Comparison of ENCODE assay signal across 17 cellular contexts in the genomic region with DNA sequence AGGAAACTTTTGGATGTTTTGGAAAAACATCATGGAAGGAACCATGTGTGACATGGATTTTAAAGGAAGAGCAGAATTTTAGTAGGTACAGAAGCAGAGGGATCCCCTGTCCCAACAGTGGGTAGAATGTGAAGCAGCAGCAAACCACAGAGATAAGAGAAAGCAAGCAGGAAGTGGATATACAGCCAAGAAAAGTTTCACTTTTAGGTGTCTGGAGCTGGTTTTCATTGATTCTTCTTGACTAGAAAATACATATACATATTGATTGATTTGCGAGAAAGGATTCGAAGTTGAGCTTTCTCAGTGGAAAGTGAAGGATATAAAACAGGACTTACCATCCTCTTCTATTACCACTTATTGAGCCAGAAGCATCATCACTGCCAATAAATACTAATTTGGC.
DNase-seq lines count a peak whose midpoint lies in the region; ATAC-seq and TF ChIP-seq lines count a peak whose summit lies in the region.
"Had no signal": no experiment of that assay in that cellular context is flagged by ENCODE, and none has a peak within 500 bp of the region (broad histone marks: within the 10 kb centered on the region; RNA-seq: fewer than 3 reads in every experiment).

No MANE protein-coding gene starts in this region.

- H3K4me1 Mint-ChIP-seq in mesothelial cell of epicardium (peaks cover 47% of the 10 kb centered on the region), endodermal cell (peaks cover 29% of the 10 kb centered on the region)

- H3K27me3 Mint-ChIP-seq in mesothelial cell of epicardium (ENCODE audit: low read depth) (no peaks in the 10 kb centered on the region), endodermal cell (ENCODE audit: insufficient read depth) (no peaks in the 10 kb centered on the region)
- H3K27me3 Mint-ChIP-seq: progenitor cell of endocrine pancreas had no signal

- H3K9ac ChIP-seq in endodermal cell (ENCODE audit: extremely low read depth, low read length, poor library complexity, severe bottlenecking), result no peak overlapping the region
- H3K9ac ChIP-seq: KMS-11 had no signal

- H3K36me3 ChIP-seq in cardiac muscle cell (no peaks in the 10 kb centered on the region), endodermal cell (ENCODE audit: control insufficient read depth, insufficient read depth, low read length) (no peaks in the 10 kb centered on the region), lower lobe of right lung (no peaks in the 10 kb centered on the region)
- H3K36me3 ChIP-seq: tibial nerve had no signal

- DNase-seq in cardiac muscle cell (ENCODE audit: low read depth in 1 of 2, low spot score in 1 of 2) (peak in 1 of 2 donors; percentile 27), cardiac septum (ENCODE audit: low spot score) (no peak), mesothelial cell of epicardium (ENCODE audit: low spot score in 2 of 2, unreplicated experiment in 2 of 2) (no peak), HEK293T (ENCODE audit: extremely low spot score) (no peak), endodermal cell (no peak), lower lobe of right lung (no peak)
- DNase-seq: 8988T; activated CD4-positive, CD25-positive, alpha-beta regulatory T cell treated with anti-CD3 and anti-CD28 coated beads, Interleukin-2, amount 50 U/mL, for 72 hours; cortex of kidney; GF-D8; NCI-H1930; SW 1271 had no signal

- H3K4me3 ChIP-seq in cardiac muscle cell (no peak overlapping the region), endodermal cell (ENCODE audit: low read length) (no peak overlapping the region), lower lobe of right lung (no peak overlapping the region)
- H3K4me3 ChIP-seq: tibial nerve had no signal

- intact Hi-C loops in cardiac septum (cut with DNase I) (no loop called here), lower lobe of right lung (cut with DNase I) (no loop called here)

- ATAC-seq in GM21717 (IDR thresholded peaks at IDR 0.05; ENCODE audit: unreplicated experiment) (peak; percentile 50), HG03342 (IDR thresholded peaks at IDR 0.05; ENCODE audit: unreplicated experiment) (peak; percentile 44), lower lobe of right lung (no peak)

- peak overlapping the region; percentile 54 for H3K27ac Mint-ChIP-seq in mesothelial cell of epicardium
- no peak overlapping the region for H3K27ac Mint-ChIP-seq in endodermal cell
- H3K27ac Mint-ChIP-seq: progenitor cell of endocrine pancreas had no signal

- no peaks in the 10 kb centered on the region for H3K9me3 ChIP-seq in cardiac muscle cell (ENCODE audit: low read depth)
- H3K9me3 ChIP-seq in endodermal cell (ENCODE audit: control insufficient read depth, low read length), result peaks cover 8% of the 10 kb centered on the region
- H3K9me3 ChIP-seq in lower lobe of right lung, result no peaks in the 10 kb centered on the region
- H3K9me3 ChIP-seq: tibial nerve had no signal

- H3K27ac ChIP-seq in cardiac muscle cell (peak overlapping the region; percentile 61), endodermal cell (ENCODE audit: low read depth, low read length) (no peak overlapping the region), lower lobe of right lung (no peak overlapping the region)
- H3K27ac ChIP-seq: KMS-11, tibial nerve had no signal

- no peaks in the 10 kb centered on the region for H3K27me3 ChIP-seq in cardiac muscle cell
- H3K27me3 ChIP-seq in endodermal cell (ENCODE audit: control insufficient read depth, insufficient read depth, low read length, poor library complexity, severe bottlenecking), result no peaks in the 10 kb centered on the region
- no peaks in the 10 kb centered on the region for H3K27me3 ChIP-seq in lower lobe of right lung (ENCODE audit: low read depth)
- H3K27me3 ChIP-seq: tibial nerve had no signal

- H3K9me3 Mint-ChIP-seq in mesothelial cell of epicardium (peaks cover 6% of the 10 kb centered on the region), endodermal cell (peaks cover 3% of the 10 kb centered on the region)

- CTCF ChIA-PET in HEK293T (lab: Yijun Ruan, JAX), result no interaction called here

- H3K4me1 ChIP-seq in cardiac muscle cell (ENCODE audit: low read depth) (peaks cover 42% of the 10 kb centered on the region), endodermal cell (ENCODE audit: control insufficient read depth, insufficient read depth, low read length) (peaks cover 4% of the 10 kb centered on the region), lower lobe of right lung (peaks cover 10% of the 10 kb centered on the region)
- H3K4me1 ChIP-seq: tibial nerve had no signal

- TF ChIP-seq CTCF in cardiac muscle cell (IDR thresholded peaks at IDR 0.05; ENCODE audit: low read depth, low read length) (no peak), mesothelial cell of epicardium (IDR thresholded peaks at IDR 0.05; ENCODE audit: unreplicated experiment) (no peak), endodermal cell (conservative IDR thresholded peaks at IDR 0.05) (no peak), lower lobe of right lung (IDR thresholded peaks at IDR 0.05) (no peak)

- WGBS in endodermal cell (ENCODE audit: insufficient coverage in 1 of 2, insufficient read length in 1 of 2), 2 experiments, result 100% methylated on average over 2 of the region's 2 CpGs; no CpG with 5 or more reads in 1 of the 2 experiments

- POLR2A ChIA-PET in HEK293T (lab: Yijun Ruan, JAX), result no interaction called here

- H3K36me3 Mint-ChIP-seq in mesothelial cell of epicardium (no peaks in the 10 kb centered on the region), endodermal cell (ENCODE audit: low read depth) (no peaks in the 10 kb centered on the region)

- H3K4me3 Mint-ChIP-seq in mesothelial cell of epicardium (no peak overlapping the region), endodermal cell (no peak overlapping the region)

TF ChIP-seq in HEK293T, 16 proteins besides CTCF, POLR2A, EP300 and RAD21:
- TF ChIP-seq ARNT (IDR thresholded peaks at IDR 0.05), result no peak
- TF ChIP-seq BHLHE40 (IDR thresholded peaks at IDR 0.05; ENCODE audit: borderline replicate concordance), result no peak
- TF ChIP-seq FOXM1 (IDR thresholded peaks at IDR 0.05; ENCODE audit: borderline replicate concordance), result no peak
- TF ChIP-seq NFRKB (IDR thresholded peaks at IDR 0.05), result no peak
- no peak for TF ChIP-seq ELF4 (IDR thresholded peaks at IDR 0.05)
- no peak for TF ChIP-seq L3MBTL2 (conservative IDR thresholded peaks at IDR 0.05)
- TF ChIP-seq HDGF (IDR thresholded peaks at IDR 0.05; ENCODE audit: borderline replicate concordance), result no peak
- TF ChIP-seq CTBP1 (IDR thresholded peaks at IDR 0.05; ENCODE audit: borderline replicate concordance), result no peak
- no peak for TF ChIP-seq ZNF384 (IDR thresholded peaks at IDR 0.05)
- no peak for TF ChIP-seq FOXK2 (IDR thresholded peaks at IDR 0.05)
- TF ChIP-seq FOXA1 (IDR thresholded peaks at IDR 0.05), result no peak
- no peak for TF ChIP-seq TARDBP (IDR thresholded peaks at IDR 0.05)
- TF ChIP-seq SP1 (IDR thresholded peaks at IDR 0.05), result no peak
- TF ChIP-seq PKNOX1 (IDR thresholded peaks at IDR 0.05), result no peak
- no peak for TF ChIP-seq LEF1 (IDR thresholded peaks at IDR 0.05; ENCODE audit: borderline replicate concordance)
- no peak for TF ChIP-seq SUZ12 (IDR thresholded peaks at IDR 0.05)

Comparison
In these comparisons a context has a peak if more than half of its experiments do, and no peak if none do; other contexts are left out.
1. ATAC-seq: peak in GM21717 (single experiment) and HG03342 (single experiment); none in lower lobe of right lung (0 of 2).